In the genomic region with DNA sequence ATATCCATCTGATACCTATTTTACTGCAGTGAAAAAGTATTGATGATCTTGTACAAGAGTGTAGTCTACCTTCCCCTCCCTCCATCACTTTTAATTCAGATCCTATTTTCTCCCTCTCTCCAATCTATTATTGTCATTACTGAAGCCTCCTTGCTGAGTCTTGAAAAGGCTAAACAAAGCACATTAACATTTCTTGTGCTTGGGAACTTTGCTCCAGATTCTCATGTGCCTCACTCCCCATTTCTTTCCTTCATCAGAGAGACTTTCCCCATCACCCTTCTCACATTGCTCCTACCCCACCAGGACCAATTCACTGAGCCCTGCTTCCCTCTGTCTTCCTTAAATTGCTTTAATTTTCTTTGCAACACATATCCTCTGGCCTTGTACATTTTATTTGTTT, we compare ENCODE assay signal across 25 cellular contexts.
DNase-seq lines count a peak whose midpoint lies in the region; ATAC-seq and TF ChIP-seq lines count a peak whose summit lies in the region.
"Had no signal": no experiment of that assay in that cellular context is flagged by ENCODE, and none has a peak within 500 bp of the region (broad histone marks: within the 10 kb centered on the region; RNA-seq: fewer than 3 reads in every experiment).

No MANE protein-coding gene starts in this region.

- H3K27ac ChIP-seq in BLaER1 (peak overlapping the region; percentile 36; the same call in 1 of the 2 replicates), KMS-11 (no peak overlapping the region), mesendoderm (ENCODE audit: low read depth, low read length) (no peak overlapping the region)
- H3K27ac ChIP-seq: 22Rv1, Peyer's patch, SK-N-MC had no signal

- no peak overlapping the region for H3K4ac ChIP-seq in mesendoderm (ENCODE audit: low read depth, low read length)

- ATAC-seq in GM18907 (IDR thresholded peaks at IDR 0.05; ENCODE audit: unreplicated experiment), result no peak

- H3K4me1 ChIP-seq in BLaER1 (peaks cover 26% of the 10 kb centered on the region), KMS-11 (ENCODE audit: low read depth, poor library complexity, severe bottlenecking) (peaks cover 48% of the 10 kb centered on the region), mesendoderm (ENCODE audit: control insufficient read depth, low read depth, low read length) (peaks cover 4% of the 10 kb centered on the region)
- H3K4me1 ChIP-seq: BE2C, HAP-1, Peyer's patch had no signal

- H3K56ac ChIP-seq in mesendoderm (ENCODE audit: low read length), result no peak overlapping the region

- H3K79me2 ChIP-seq in KMS-11 (ENCODE audit: insufficient read depth, low read depth) (no peaks in the 10 kb centered on the region), mesendoderm (ENCODE audit: control insufficient read depth, insufficient read depth, low read length) (no peaks in the 10 kb centered on the region)

- no peak overlapping the region for H3K4me3 ChIP-seq in BLaER1
- H3K4me3 ChIP-seq in KMS-11 (IDR thresholded peaks at IDR 0.05; ENCODE audit: insufficient read depth, low read depth, low read length), result no peak overlapping the region
- H3K4me3 ChIP-seq in mesendoderm (ENCODE audit: low read length), result no peak overlapping the region
- H3K4me3 ChIP-seq: HAP-1, Peyer's patch, SK-N-MC had no signal

- no peak overlapping the region for H2BK120ac ChIP-seq in mesendoderm (ENCODE audit: low read depth, low read length)

- peaks cover 27% of the 10 kb centered on the region for H3K9me3 ChIP-seq in BLaER1
- H3K9me3 ChIP-seq: BE2C, HAP-1, Peyer's patch had no signal

- no peak overlapping the region for H3K9ac ChIP-seq in BLaER1
- no peak overlapping the region for H3K9ac ChIP-seq in KMS-11
- no peak overlapping the region for H3K9ac ChIP-seq in mesendoderm (ENCODE audit: low read length)

- no peak overlapping the region for H3K23ac ChIP-seq in mesendoderm (ENCODE audit: low read length)

- H2AK5ac ChIP-seq in mesendoderm (ENCODE audit: low read length), result no peak overlapping the region

- no peak overlapping the region for H4K5ac ChIP-seq in mesendoderm (ENCODE audit: low read length)

- no peak overlapping the region for H2AFZ ChIP-seq in KMS-11 (ENCODE audit: low read depth)

- H3K27me3 ChIP-seq in BLaER1, result no peaks in the 10 kb centered on the region
- no peaks in the 10 kb centered on the region for H3K27me3 ChIP-seq in KMS-11 (ENCODE audit: insufficient read depth, low read depth)
- no peaks in the 10 kb centered on the region for H3K27me3 ChIP-seq in mesendoderm (ENCODE audit: insufficient read depth, low read length, poor library complexity)
- H3K27me3 ChIP-seq: BE2C, Peyer's patch had no signal

- no peak overlapping the region for H3K18ac ChIP-seq in mesendoderm (ENCODE audit: low read length)

- DNase-seq in iPS DF 19.7 (ENCODE audit: low read depth, low spot score) (peak; percentile 25), mesendoderm (peak; percentile 4), T-helper 2 cell (no peak), amygdala (lab: John Stamatoyannopoulos, UW) (no peak)
- DNase-seq: BE2C, Calu3, DND-41, HFFc6, NCI-H1092 treated with DMSO at 0.1 percent for 48 hours, NCI-H1436, NCI-H187, NCI-H2081 treated with DMSO at 0.1 percent for 48 hours, NCI-H2171, NCI-H226, NCI-H510A, NCI-H69, OCI-M1, Peyer's patch, SIG-M5 had no signal

- H3K36me3 ChIP-seq in BLaER1 (0 out of 2 replicates have a peak, but pooled peaks cover 5% of the 10 kb centered on the region), KMS-11 (ENCODE audit: insufficient read depth) (no peaks in the 10 kb centered on the region), mesendoderm (ENCODE audit: control insufficient read depth, insufficient read depth, low read length) (no peaks in the 10 kb centered on the region)
- H3K36me3 ChIP-seq: BE2C, HAP-1, Peyer's patch had no signal

- H3K4me2 ChIP-seq in BLaER1 (peak overlapping the region; percentile 15; the same call in 1 of the 2 replicates), KMS-11 (peak overlapping the region; percentile 26), mesendoderm (ENCODE audit: low read length) (no peak overlapping the region)

- no peak overlapping the region for H2BK15ac ChIP-seq in mesendoderm (replicated peaks; ENCODE audit: low read depth)

- H4K8ac ChIP-seq in mesendoderm (ENCODE audit: low read depth, low read length), result no peak overlapping the region

- no peak for TF ChIP-seq CTCF in KMS-11 (conservative IDR thresholded peaks at IDR 0.05; ENCODE audit: low read depth, low read length)

- no peaks in the 10 kb centered on the region for H4K20me1 ChIP-seq in BLaER1
- no peaks in the 10 kb centered on the region for H4K20me1 ChIP-seq in KMS-11 (ENCODE audit: insufficient read depth)

- H2BK5ac ChIP-seq in mesendoderm (ENCODE audit: low read length), result no peak overlapping the region

- no peaks in the 10 kb centered on the region for H3K79me1 ChIP-seq in mesendoderm (ENCODE audit: low read length)

Comparison
In these comparisons a context has a peak if more than half of its experiments do, and no peak if none do; other contexts are left out.
1. DNase-seq: peak in iPS DF 19.7 (single experiment) and mesendoderm (single experiment); none in T-helper 2 cell (0 of 5) and amygdala (0 of 56).